10 cellular contexts compared by ENCODE assay signal in genomic region chr18:74251297-74252031, GRCh38. TPM values are rescaled to one million over a fixed set of nuclear protein-coding genes. Genes with fewer than 3 reads are reported as not detected.
DNase-seq lines count a peak whose midpoint lies in the region; ATAC-seq, FAIRE-seq and TF ChIP-seq lines count a peak whose summit lies in the region.
"Had no signal": no experiment of that assay in that cellular context is flagged by ENCODE, and none has a peak within 500 bp of the region (broad histone marks: within the 10 kb centered on the region; RNA-seq: fewer than 3 reads in every experiment).

No MANE protein-coding gene starts in this region.

- no peak overlapping the region for H3K4me3 ChIP-seq in kidney (ENCODE audit: low read length in 2 of 2)
- H3K4me3 ChIP-seq in transverse colon, result no peak overlapping the region
- H3K4me3 ChIP-seq: psoas muscle had no signal

- TF ChIP-seq POLR2A in transverse colon (IDR thresholded peaks at IDR 0.05), result no peak

- no peak for ATAC-seq in activated CD8-positive, alpha-beta T cell treated with anti-CD3 and anti-CD28 coated beads for 36 hours
- no peak for ATAC-seq in activated CD8-positive, alpha-beta T cell treated with anti-CD3 and anti-CD28 coated beads, Interleukin-2, amount 10 ng/mL, durations not matched to agents 7 days and 5 days
- ATAC-seq in WTC11, result peak; percentile 70
- no peak for ATAC-seq in GM21528 (IDR thresholded peaks at IDR 0.05; ENCODE audit: low FRiP score, unreplicated experiment)

- peak overlapping the region; percentile 60 for H3K27ac Mint-ChIP-seq in activated CD8-positive, alpha-beta T cell treated with anti-CD3 and anti-CD28 coated beads for 36 hours
- no peak overlapping the region for H3K27ac Mint-ChIP-seq in activated CD8-positive, alpha-beta T cell treated with anti-CD3 and anti-CD28 coated beads, Interleukin-2, amount 10 ng/mL, durations not matched to agents 7 days and 5 days
- peak overlapping the region; percentile 83 for H3K27ac Mint-ChIP-seq in WTC11
- H3K27ac Mint-ChIP-seq in activated naive CD4-positive, alpha-beta T cell treated with anti-CD3 and anti-CD28 coated beads for 36 hours, result no peak overlapping the region

- H3K9me3 ChIP-seq in kidney (ENCODE audit: control insufficient read depth in 1 of 2, low read length in 2 of 2), result no peaks in the 10 kb centered on the region
- H3K9me3 ChIP-seq in transverse colon, result no peaks in the 10 kb centered on the region
- H3K9me3 ChIP-seq: psoas muscle had no signal

- H3K27me3 ChIP-seq in transverse colon, result no peaks in the 10 kb centered on the region

- in situ Hi-C loops in transverse colon (cut with MboI; ENCODE audit: low pct_ligation_motif_present in 1 of 4, low pct_unique_long_range_greater_than_20kb in 1 of 4, low sequenced_read_pairs in 3 of 4), result no loop called here

- no peaks in the 10 kb centered on the region for H3K9me3 Mint-ChIP-seq in activated CD8-positive, alpha-beta T cell treated with anti-CD3 and anti-CD28 coated beads for 36 hours
- H3K9me3 Mint-ChIP-seq in activated CD8-positive, alpha-beta T cell treated with anti-CD3 and anti-CD28 coated beads, Interleukin-2, amount 10 ng/mL, durations not matched to agents 7 days and 5 days (ENCODE audit: insufficient read depth), result no peaks in the 10 kb centered on the region
- no peaks in the 10 kb centered on the region for H3K9me3 Mint-ChIP-seq in WTC11
- H3K9me3 Mint-ChIP-seq in activated naive CD4-positive, alpha-beta T cell treated with anti-CD3 and anti-CD28 coated beads for 36 hours, result no peaks in the 10 kb centered on the region

- no peaks in the 10 kb centered on the region for H3K27me3 Mint-ChIP-seq in activated CD8-positive, alpha-beta T cell treated with anti-CD3 and anti-CD28 coated beads for 36 hours
- H3K27me3 Mint-ChIP-seq in activated CD8-positive, alpha-beta T cell treated with anti-CD3 and anti-CD28 coated beads, Interleukin-2, amount 10 ng/mL, durations not matched to agents 7 days and 5 days (ENCODE audit: low read depth), result no peaks in the 10 kb centered on the region
- H3K27me3 Mint-ChIP-seq in WTC11 (ENCODE audit: low read depth), result no peaks in the 10 kb centered on the region
- H3K27me3 Mint-ChIP-seq in activated naive CD4-positive, alpha-beta T cell treated with anti-CD3 and anti-CD28 coated beads for 36 hours (ENCODE audit: low read depth), result no peaks in the 10 kb centered on the region

- H3K36me3 ChIP-seq in kidney (ENCODE audit: control insufficient read depth in 1 of 2, insufficient read depth in 2 of 2, low read length in 2 of 2) (peaks cover 5 to 32% of the 10 kb centered on the region in 2 donors), transverse colon (peaks cover 0 to 5% (median 0%) of the 10 kb centered on the region in 4 donors)

- H3K27ac ChIP-seq in kidney (ENCODE audit: low read depth in 2 of 2, low read length in 2 of 2) (peak overlapping the region; percentile 66 to 79), transverse colon (peak overlapping the region; percentile 10 to 76 (median 50))
- H3K27ac ChIP-seq: psoas muscle had no signal

- intact Hi-C loops in activated CD8-positive, alpha-beta T cell treated with anti-CD3 and anti-CD28 coated beads for 36 hours (cut with micrococcal nuclease), result no loop called here
- intact Hi-C loops in kidney (cut with DNase I) (no loop called here), transverse colon (cut with DNase I; ENCODE audit: low total_unique reads) (no loop called here)
- intact Hi-C loops in activated naive CD4-positive, alpha-beta T cell treated with anti-CD3 and anti-CD28 coated beads for 36 hours (cut with micrococcal nuclease), result no loop called here

- H3K36me3 Mint-ChIP-seq in activated CD8-positive, alpha-beta T cell treated with anti-CD3 and anti-CD28 coated beads for 36 hours (ENCODE audit: low read depth), result peaks cover 10% of the 10 kb centered on the region
- H3K36me3 Mint-ChIP-seq in activated CD8-positive, alpha-beta T cell treated with anti-CD3 and anti-CD28 coated beads, Interleukin-2, amount 10 ng/mL, durations not matched to agents 7 days and 5 days (ENCODE audit: low read depth), result no peaks in the 10 kb centered on the region
- peaks cover 46% of the 10 kb centered on the region for H3K36me3 Mint-ChIP-seq in WTC11
- H3K36me3 Mint-ChIP-seq in activated naive CD4-positive, alpha-beta T cell treated with anti-CD3 and anti-CD28 coated beads for 36 hours (ENCODE audit: low read depth), result peaks cover 1% of the 10 kb centered on the region

- FAIRE-seq in kidney (lab: Jason Lieb, UNC), result peak; percentile 89
- FAIRE-seq: A204.1 had no signal

- CTCF ChIA-PET in activated CD8-positive, alpha-beta T cell treated with anti-CD3 and anti-CD28 coated beads for 36 hours (lab: Charles Lee), result interaction anchor here (1.0 to 1.3 kb wide), 3 partner anchors 11 to 300 kb away, joined by 3 to 6 read pairs (median 5); no protein-coding TSS in a partner anchor
- CTCF ChIA-PET in activated CD8-positive, alpha-beta T cell treated with anti-CD3 and anti-CD28 coated beads, Interleukin-2, amount 10 ng/mL, durations not matched to agents 7 days and 5 days (lab: Charles Lee), result no interaction called here
- CTCF ChIA-PET in WTC11 (lab: Charles Lee), result interaction anchor here (1.0 kb wide), 1 partner anchor 300 kb away, joined by 4 read pairs; no protein-coding TSS in a partner anchor
- CTCF ChIA-PET in activated naive CD4-positive, alpha-beta T cell treated with anti-CD3 and anti-CD28 coated beads for 36 hours (lab: Charles Lee), result no interaction called here

- 33 to 48% methylated on average over 4 of the region's 4 CpGs for WGBS in transverse colon (ENCODE audit: low coverage in 1 of 2), 2 donors

- DNase-seq in activated CD8-positive, alpha-beta T cell treated with anti-CD3 and anti-CD28 coated beads for 36 hours, result no peak
- DNase-seq in activated CD8-positive, alpha-beta T cell treated with anti-CD3 and anti-CD28 coated beads, Interleukin-2, amount 10 ng/mL, durations not matched to agents 7 days and 5 days, result no peak
- DNase-seq in WTC11 (ENCODE audit: low spot score), result no peak
- no peak for DNase-seq in kidney
- no peak for DNase-seq in transverse colon
- no peak for DNase-seq in NCI-H1930 (lab: John Stamatoyannopoulos, UW)
- no peak for DNase-seq in activated naive CD4-positive, alpha-beta T cell treated with anti-CD3 and anti-CD28 coated beads for 36 hours
- DNase-seq: psoas muscle had no signal

- H3K4me3 Mint-ChIP-seq in activated CD8-positive, alpha-beta T cell treated with anti-CD3 and anti-CD28 coated beads for 36 hours, result no peak overlapping the region
- no peak overlapping the region for H3K4me3 Mint-ChIP-seq in activated CD8-positive, alpha-beta T cell treated with anti-CD3 and anti-CD28 coated beads, Interleukin-2, amount 10 ng/mL, durations not matched to agents 7 days and 5 days
- no peak overlapping the region for H3K4me3 Mint-ChIP-seq in WTC11
- no peak overlapping the region for H3K4me3 Mint-ChIP-seq in activated naive CD4-positive, alpha-beta T cell treated with anti-CD3 and anti-CD28 coated beads for 36 hours

- H3K4me1 ChIP-seq in kidney (ENCODE audit: control insufficient read depth in 1 of 2, insufficient read depth in 1 of 2, low read depth in 1 of 2, low read length in 2 of 2), result peaks cover 28 to 37% of the 10 kb centered on the region in 2 donors
- H3K4me1 ChIP-seq in transverse colon, result peaks cover 12 to 25% (median 18%) of the 10 kb centered on the region in 4 donors

- no peak for TF ChIP-seq CTCF in activated CD8-positive, alpha-beta T cell treated with anti-CD3 and anti-CD28 coated beads for 36 hours (IDR thresholded peaks at IDR 0.05)
- TF ChIP-seq CTCF in WTC11 (IDR thresholded peaks at IDR 0.05) (no peak), kidney (IDR thresholded peaks at IDR 0.05; ENCODE audit: borderline replicate concordance, extremely low read depth, insufficient read depth) (no peak), transverse colon (IDR thresholded peaks at IDR 0.05) (no peak)

- peaks cover 8% of the 10 kb centered on the region for H3K4me1 Mint-ChIP-seq in activated CD8-positive, alpha-beta T cell treated with anti-CD3 and anti-CD28 coated beads for 36 hours (ENCODE audit: low read depth)
- no peaks in the 10 kb centered on the region for H3K4me1 Mint-ChIP-seq in activated CD8-positive, alpha-beta T cell treated with anti-CD3 and anti-CD28 coated beads, Interleukin-2, amount 10 ng/mL, durations not matched to agents 7 days and 5 days (ENCODE audit: low read depth)
- peaks cover 34% of the 10 kb centered on the region for H3K4me1 Mint-ChIP-seq in WTC11
- H3K4me1 Mint-ChIP-seq in activated naive CD4-positive, alpha-beta T cell treated with anti-CD3 and anti-CD28 coated beads for 36 hours (ENCODE audit: low read depth), result peaks cover 16% of the 10 kb centered on the region

- TF ChIP-seq EP300 in transverse colon (IDR thresholded peaks at IDR 0.05; ENCODE audit: low read depth), result no peak

- POLR2A ChIA-PET in activated CD8-positive, alpha-beta T cell treated with anti-CD3 and anti-CD28 coated beads for 36 hours (lab: Charles Lee), result interaction anchor here (2.2 kb wide), 1 partner anchor 19 kb away, joined by 8 read pairs; no protein-coding TSS in a partner anchor
- POLR2A ChIA-PET in activated CD8-positive, alpha-beta T cell treated with anti-CD3 and anti-CD28 coated beads, Interleukin-2, amount 10 ng/mL, durations not matched to agents 7 days and 5 days (lab: Charles Lee), result no interaction called here
- POLR2A ChIA-PET in WTC11 (lab: Charles Lee), result interaction anchor here (0.7 kb wide), 1 partner anchor 290 kb away, joined by 4 read pairs; no protein-coding TSS in a partner anchor

- H3K9ac ChIP-seq in kidney (ENCODE audit: low read length in 2 of 2), result no peak overlapping the region

TF ChIP-seq in WTC11, 78 proteins besides CTCF, POLR2A, EP300 and RAD21:
- TF ChIP-seq OVOL2 (CRISPR knock-in tag; IDR thresholded peaks at IDR 0.05; ENCODE audit: borderline replicate concordance), result no peak
- TF ChIP-seq GABPB1 (CRISPR knock-in tag; IDR thresholded peaks at IDR 0.05), result 0 out of 2 replicates have a peak, but pooled peaks have one; percentile 15

RNA-seq across cellular contexts. Expression of gene CYB5A, which starts 40.3 kb away (rescaled TPM):
- total RNA-seq in activated CD8-positive, alpha-beta T cell treated with anti-CD3 and anti-CD28 coated beads for 36 hours, result 10 to 100 TPM; 60.2 to 62.4 TPM
- total RNA-seq in activated CD8-positive, alpha-beta T cell treated with anti-CD3 and anti-CD28 coated beads, Interleukin-2, amount 10 ng/mL, durations not matched to agents 7 days and 5 days, result 10 to 100 TPM; 28.7 to 31.3 TPM
- total RNA-seq in WTC11 (2021) (127 to 170 TPM (median 159 TPM) in 3 replicates), kidney (243 TPM), transverse colon (100 to 1,000 TPM in 3 of 4 donors, 10 to 100 TPM in 1; 34.0 to 236 (median 173) TPM)
- polyA plus RNA-seq in kidney (ENCODE audit: insufficient read depth, low read depth, low replicate concordance), result 1,143 TPM
- 10 to 100 TPM; 77.8 to 78.3 TPM for total RNA-seq in activated naive CD4-positive, alpha-beta T cell treated with anti-CD3 and anti-CD28 coated beads for 36 hours

Comparison
In these comparisons a context has a peak if more than half of its experiments do, and no peak if none do; other contexts are left out.
1. H3K27ac Mint-ChIP-seq: peak in activated CD8-positive, alpha-beta T cell treated with anti-CD3 and anti-CD28 coated beads for 36 hours (single experiment) and WTC11 (single experiment); none in activated CD8-positive, alpha-beta T cell treated with anti-CD3 and anti-CD28 coated beads, Interleukin-2, amount 10 ng/mL, durations not matched to agents 7 days and 5 days (single experiment) and activated naive CD4-positive, alpha-beta T cell treated with anti-CD3 and anti-CD28 coated beads for 36 hours (single experiment).
2. CTCF ChIA-PET loops: an anchor here in activated CD8-positive, alpha-beta T cell treated with anti-CD3 and anti-CD28 coated beads for 36 hours (1.0 to 1.3 kb wide) and WTC11 (1.0 kb wide); none called in activated CD8-positive, alpha-beta T cell treated with anti-CD3 and anti-CD28 coated beads, Interleukin-2, amount 10 ng/mL, durations not matched to agents 7 days and 5 days and activated naive CD4-positive, alpha-beta T cell treated with anti-CD3 and anti-CD28 coated beads for 36 hours.